Comparison of ENCODE assay signal across 1 cellular context in genomic region chr15:78087944-78088772, GRCh38.
TF ChIP-seq lines count a peak whose summit lies in the region.

No MANE protein-coding gene starts in this region.

TF ChIP-seq in HepG2, 621 proteins besides CTCF, POLR2A, EP300 and RAD21:
- TF ChIP-seq ZFP36L2 (CRISPR knock-in tag; IDR thresholded peaks at IDR 0.05) = no peak
- TF ChIP-seq ZBED4 (CRISPR knock-in tag; IDR thresholded peaks at IDR 0.05; ENCODE audit: borderline replicate concordance) = no peak
- no peak for TF ChIP-seq ZNF142 (CRISPR knock-in tag; IDR thresholded peaks at IDR 0.05)
- TF ChIP-seq ZNF232 (CRISPR knock-in tag; IDR thresholded peaks at IDR 0.05; ENCODE audit: borderline replicate concordance) = no peak
- no peak for TF ChIP-seq ISL2 (CRISPR knock-in tag; IDR thresholded peaks at IDR 0.05)
- no peak for TF ChIP-seq NFRKB (IDR thresholded peaks at IDR 0.05)
- TF ChIP-seq CHCHD3 (CRISPR knock-in tag; IDR thresholded peaks at IDR 0.05) = no peak
- TF ChIP-seq NCOA1 (CRISPR knock-in tag; IDR thresholded peaks at IDR 0.05) = no peak
- no peak for TF ChIP-seq CHD4 (IDR thresholded peaks at IDR 0.05; ENCODE audit: borderline replicate concordance, low read length)
- TF ChIP-seq TOE1 (CRISPR knock-in tag; IDR thresholded peaks at IDR 0.05) = no peak
- no peak for TF ChIP-seq ZNF710 (CRISPR knock-in tag; IDR thresholded peaks at IDR 0.05; ENCODE audit: borderline replicate concordance)
- no peak for TF ChIP-seq HMGXB4 (CRISPR knock-in tag; IDR thresholded peaks at IDR 0.05; ENCODE audit: borderline replicate concordance in 1 of 2, low read depth in 1 of 2)
TF ChIP-seq in HepG2: peak in this region for 0.
